19 cellular contexts compared by ENCODE assay signal in genomic region chr1:168664069-168664834, GRCh38.
"Had no signal": no experiment of that assay in that cellular context is flagged by ENCODE, and none has a peak within 500 bp of the region (broad histone marks: within the 10 kb centered on the region; RNA-seq: fewer than 3 reads in every experiment).

No MANE protein-coding gene starts in this region.

- H3K36me3 Mint-ChIP-seq: activated naive CD8-positive, alpha-beta T cell treated with anti-CD3 and anti-CD28 coated beads for 36 hours had no signal

- H3K27me3 Mint-ChIP-seq: activated naive CD8-positive, alpha-beta T cell treated with anti-CD3 and anti-CD28 coated beads for 36 hours; progenitor cell of endocrine pancreas had no signal

- H3K27ac Mint-ChIP-seq: activated naive CD8-positive, alpha-beta T cell treated with anti-CD3 and anti-CD28 coated beads for 36 hours; nephron progenitor cell; progenitor cell of endocrine pancreas had no signal

- H3K4me1 Mint-ChIP-seq: activated naive CD8-positive, alpha-beta T cell treated with anti-CD3 and anti-CD28 coated beads for 36 hours; nephron progenitor cell had no signal

- DNase-seq: activated CD4-positive, alpha-beta T cell treated with anti-CD3 and anti-CD28 coated beads, Interleukin-2, amount 50 U/mL, for 1 hour; activated CD8-positive, alpha-beta memory T cell treated with anti-CD3 and anti-CD28 coated beads for 24 hours; activated naive CD8-positive, alpha-beta T cell treated with anti-CD3 and anti-CD28 coated beads for 36 hours; amygdala; body of pancreas; central memory CD4-positive, alpha-beta T cell; cortex of kidney; effector CD4-positive, alpha-beta T cell; foreskin fibroblast; glutamatergic neuron; mesendoderm; nephron progenitor cell; occipital lobe; stimulated activated CD4-positive, alpha-beta T cell treated with anti-CD3 and anti-CD28 coated beads, Interleukin-4, amount 100 ng/mL, for 4 hours; stimulated activated CD8-positive, alpha-beta memory T cell treated with anti-CD3 and anti-CD28 coated beads, Interleukin-4, amount 100 ng/mL, for 48 hours; stimulated activated naive CD8-positive, alpha-beta T cell treated with anti-CD3 and anti-CD28 coated beads, Interleukin-15, Interleukin-2, amounts not matched to agents 100 U/mL and 50 U/mL, for 24 hours; upper lobe of left lung had no signal

- H3K9me3 Mint-ChIP-seq: activated naive CD8-positive, alpha-beta T cell treated with anti-CD3 and anti-CD28 coated beads for 36 hours had no signal

- ATAC-seq: activated CD4-positive, CD25-positive, alpha-beta regulatory T cell treated with anti-CD3 and anti-CD28 coated beads, Interleukin-2, amount 50 U/mL, for 24 hours; body of pancreas; stimulated activated naive CD8-positive, alpha-beta T cell treated with anti-CD3 and anti-CD28 coated beads, Interleukin-15, Interleukin-2, amounts not matched to agents 100 U/mL and 50 U/mL, for 24 hours had no signal

- H3K4me3 Mint-ChIP-seq: activated naive CD8-positive, alpha-beta T cell treated with anti-CD3 and anti-CD28 coated beads for 36 hours; nephron progenitor cell had no signal
